Comparison of ENCODE assay signal across 2 cellular contexts in the genomic region with DNA sequence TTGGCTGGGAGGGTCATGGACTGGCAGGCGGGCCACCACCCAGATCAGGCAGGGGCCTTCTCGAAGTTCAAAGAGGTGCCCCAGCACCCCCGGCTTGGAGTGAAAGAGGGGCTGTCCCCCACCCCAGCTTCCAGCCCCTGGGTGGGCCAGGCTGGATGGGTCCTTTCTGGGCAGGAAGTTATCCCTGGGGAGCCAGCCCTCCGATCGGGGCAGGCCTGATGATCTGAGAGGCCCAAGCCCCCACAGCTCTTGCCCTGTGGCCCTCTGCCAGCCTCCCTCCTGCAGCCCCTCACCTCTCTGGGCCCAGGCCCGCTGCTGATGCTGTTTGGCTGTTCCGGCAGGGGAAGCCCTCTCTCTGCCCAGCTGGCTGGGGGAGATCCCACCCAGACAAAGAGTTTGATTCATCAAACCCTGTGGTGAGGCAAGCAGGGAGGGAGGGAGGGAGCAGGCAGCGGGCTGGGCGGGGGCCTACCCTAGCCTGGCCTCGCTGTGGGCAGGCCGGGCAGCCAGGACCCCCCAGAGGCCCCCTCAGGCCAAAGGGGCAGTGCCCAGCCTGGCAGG.
TF ChIP-seq lines count a peak whose summit lies in the region.

No MANE protein-coding gene starts in this region.

TF ChIP-seq in IMR-90, 13 proteins besides CTCF, POLR2A, EP300 and RAD21:
- TF ChIP-seq MAZ (IDR thresholded peaks at IDR 0.05; ENCODE audit: borderline replicate concordance, low read depth, low read length) = no peak
- TF ChIP-seq NFE2L2 (IDR thresholded peaks at IDR 0.05; ENCODE audit: low read depth, low read length) = no peak
- no peak for TF ChIP-seq CEBPB (IDR thresholded peaks at IDR 0.05; ENCODE audit: low read depth, low read length)
- TF ChIP-seq BHLHE40 (IDR thresholded peaks at IDR 0.05; ENCODE audit: low read depth, low read length) = no peak
- TF ChIP-seq MAFK (IDR thresholded peaks at IDR 0.05; ENCODE audit: low read depth, low read length) = no peak

TF ChIP-seq in GM12878, 131 proteins besides CTCF, POLR2A, EP300 and RAD21:
- TF ChIP-seq MYC (IDR thresholded peaks at IDR 0.05; ENCODE audit: insufficient read depth, insufficient read length, insufficient replicate concordance, low read length, severe bottlenecking) (no peak), SMC3 (IDR thresholded peaks at IDR 0.05; ENCODE audit: borderline replicate concordance, low read length) (no peak), ESRRA (IDR thresholded peaks at IDR 0.05; ENCODE audit: low read length) (no peak), CBFB (IDR thresholded peaks at IDR 0.05; ENCODE audit: low read depth) (no peak), ZNF24 (IDR thresholded peaks at IDR 0.05) (no peak), TCF12 (IDR thresholded peaks at IDR 0.05; ENCODE audit: low read depth, low read length) (0 out of 2 replicates have a peak, but pooled peaks have one; percentile 4), YBX1 (IDR thresholded peaks at IDR 0.05) (no peak), ZNF384 (IDR thresholded peaks at IDR 0.05; ENCODE audit: borderline replicate concordance, low read depth, low read length) (no peak)
- TF ChIP-seq, protein P1, sequence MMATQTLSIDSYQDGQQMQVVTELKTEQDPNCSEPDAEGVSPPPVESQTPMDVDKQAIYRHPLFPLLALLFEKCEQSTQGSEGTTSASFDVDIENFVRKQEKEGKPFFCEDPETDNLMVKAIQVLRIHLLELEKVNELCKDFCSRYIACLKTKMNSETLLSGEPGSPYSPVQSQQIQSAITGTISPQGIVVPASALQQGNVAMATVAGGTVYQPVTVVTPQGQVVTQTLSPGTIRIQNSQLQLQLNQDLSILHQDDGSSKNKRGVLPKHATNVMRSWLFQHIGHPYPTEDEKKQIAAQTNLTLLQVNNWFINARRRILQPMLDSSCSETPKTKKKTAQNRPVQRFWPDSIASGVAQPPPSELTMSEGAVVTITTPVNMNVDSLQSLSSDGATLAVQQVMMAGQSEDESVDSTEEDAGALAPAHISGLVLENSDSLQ (IDR thresholded peaks at IDR 0.05) = no peak
TF ChIP-seq in GM12878: peak in this region for 1.
